Comparison of ENCODE assay signal across 8 cellular contexts in genomic region chr7:92621641-92622429, GRCh38.
DNase-seq lines count a peak whose midpoint lies in the region; ATAC-seq, FAIRE-seq and TF ChIP-seq lines count a peak whose summit lies in the region.

No MANE protein-coding gene starts in this region.

- 0 out of 2 replicates have a peak, but pooled peaks have one; percentile 15 for TF ChIP-seq POLR2A in Raji (IDR thresholded peaks at IDR 0.05; ENCODE audit: insufficient read depth, low read depth, low read length)

- FAIRE-seq in GM18507 (lab: Jason Lieb, UNC): peak; percentile 61

- DNase-seq in GM18507 (ENCODE audit: extremely low spot score, insufficient read length, low read depth) (no peak), islet precursor cell (peak; percentile 62), middle frontal gyrus (ENCODE audit: extremely low spot score, low spot score) (no peak), NCI-H2227 treated with DMSO at 0.1 percent for 48 hours (lab: John Stamatoyannopoulos, UW) (no peak), hepatic stellate cell (ENCODE audit: low spot score) (no peak)
- no peak for DNase-seq in central memory CD4-positive, alpha-beta T cell

- ATAC-seq in HG02588 (IDR thresholded peaks at IDR 0.05; ENCODE audit: unreplicated experiment): peak; percentile 48
